In the genomic region with DNA sequence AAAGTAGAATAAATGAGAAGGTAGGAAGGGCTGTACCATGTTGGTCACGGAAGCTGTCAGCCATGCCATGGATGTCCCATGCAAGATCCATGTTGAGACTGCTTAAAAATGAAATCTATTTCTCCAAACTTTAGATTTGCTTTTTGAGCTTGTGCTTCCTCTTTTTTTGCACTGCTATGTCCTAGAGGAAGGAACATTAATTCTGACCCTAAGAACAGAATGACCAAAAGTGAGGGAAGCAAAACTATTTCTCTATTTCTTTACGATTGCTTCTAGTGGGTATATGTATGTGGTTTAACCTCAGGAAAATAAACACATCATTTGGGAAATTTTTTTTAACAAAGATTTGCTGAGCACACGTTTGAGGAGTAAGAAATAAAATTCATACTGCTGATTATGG, we compare ENCODE assay signal across 14 cellular contexts.
A peak's percentile ranks its signal among the peaks of the same experiment; 100 is the strongest.
DNase-seq lines count a peak whose midpoint lies in the region; ATAC-seq and TF ChIP-seq lines count a peak whose summit lies in the region.
"Had no signal": no experiment of that assay in that cellular context is flagged by ENCODE, and none has a peak within 500 bp of the region (broad histone marks: within the 10 kb centered on the region; RNA-seq: fewer than 3 reads in every experiment).

No MANE protein-coding gene starts in this region.

- H3K27me3 Mint-ChIP-seq in CD4-positive, alpha-beta memory T cell: no peaks in the 10 kb centered on the region
- no peaks in the 10 kb centered on the region for H3K27me3 Mint-ChIP-seq in activated naive CD8-positive, alpha-beta T cell treated with anti-CD3 and anti-CD28 coated beads for 36 hours
- H3K27me3 Mint-ChIP-seq in naive thymus-derived CD8-positive, alpha-beta T cell: no peaks in the 10 kb centered on the region
- H3K27me3 Mint-ChIP-seq: naive B cell had no signal

- no peaks in the 10 kb centered on the region for H3K27me3 ChIP-seq in CD4-positive, alpha-beta memory T cell (ENCODE audit: insufficient read depth, low read length)

- H3K27ac Mint-ChIP-seq in CD4-positive, alpha-beta memory T cell: peak overlapping the region; percentile 20 to 91 (median 66)
- H3K27ac Mint-ChIP-seq in activated naive CD8-positive, alpha-beta T cell treated with anti-CD3 and anti-CD28 coated beads for 36 hours: peak overlapping the region; percentile 69
- peak overlapping the region in 7 of 10 donors; percentile 1 to 83 (median 54) for H3K27ac Mint-ChIP-seq in naive thymus-derived CD8-positive, alpha-beta T cell

- H3K4me3 ChIP-seq in CD4-positive, alpha-beta memory T cell (ENCODE audit: low read length in 2 of 2): no peak overlapping the region
- H3K4me3 ChIP-seq in NB4 (ENCODE audit: low read depth, low read length): no peak overlapping the region

- H3K36me3 ChIP-seq in CD4-positive, alpha-beta memory T cell (ENCODE audit: insufficient read depth, low read length): peaks cover 42% of the 10 kb centered on the region

- TF ChIP-seq POLR2A in NB4 (IDR thresholded peaks at IDR 0.05; ENCODE audit: extremely low read depth, insufficient read length): no peak

- no peak overlapping the region for H3K27ac ChIP-seq in CD4-positive, alpha-beta memory T cell (ENCODE audit: low read depth, low read length)
- H3K27ac ChIP-seq: epithelial cell of prostate had no signal

- peaks cover 46 to 76% of the 10 kb centered on the region in 2 donors for H3K36me3 Mint-ChIP-seq in CD4-positive, alpha-beta memory T cell
- H3K36me3 Mint-ChIP-seq in activated naive CD8-positive, alpha-beta T cell treated with anti-CD3 and anti-CD28 coated beads for 36 hours: peaks cover 44% of the 10 kb centered on the region
- H3K36me3 Mint-ChIP-seq in naive thymus-derived CD8-positive, alpha-beta T cell: peaks cover 5 to 77% (median 26%) of the 10 kb centered on the region in 3 donors

- H3K4me1 ChIP-seq in CD4-positive, alpha-beta memory T cell (ENCODE audit: insufficient read depth, low read length): peaks cover 11% of the 10 kb centered on the region

- H3K4me1 Mint-ChIP-seq in CD4-positive, alpha-beta memory T cell: peaks cover 23 to 65% (median 29%) of the 10 kb centered on the region in 4 donors
- peaks cover 25% of the 10 kb centered on the region for H3K4me1 Mint-ChIP-seq in activated naive CD8-positive, alpha-beta T cell treated with anti-CD3 and anti-CD28 coated beads for 36 hours
- H3K4me1 Mint-ChIP-seq in naive thymus-derived CD8-positive, alpha-beta T cell: peaks cover 5 to 39% (median 26%) of the 10 kb centered on the region in 4 donors

- H3K4me3 Mint-ChIP-seq in CD4-positive, alpha-beta memory T cell: peak overlapping the region in 5 of 8 donors; percentile 50 to 75 (median 68)
- no peak overlapping the region for H3K4me3 Mint-ChIP-seq in activated naive CD8-positive, alpha-beta T cell treated with anti-CD3 and anti-CD28 coated beads for 36 hours
- no peak overlapping the region for H3K4me3 Mint-ChIP-seq in naive thymus-derived CD8-positive, alpha-beta T cell

- POLR2A ChIA-PET in CD4-positive, alpha-beta memory T cell (lab: Charles Lee; ENCODE audit: partially characterized antibody): interaction anchor here (0.6 to 1.7 kb wide), 4 partner anchors 20 to 42 kb away, joined by 3 to 11 read pairs (median 6); no protein-coding TSS in a partner anchor
- POLR2A ChIA-PET in naive thymus-derived CD8-positive, alpha-beta T cell (lab: Charles Lee): interaction anchor here (0.6 to 1.6 kb wide), 3 partner anchors 32 to 82 kb away, joined by 3 to 7 read pairs (median 3); no protein-coding TSS in a partner anchor

- no peaks in the 10 kb centered on the region for H3K9me3 ChIP-seq in CD4-positive, alpha-beta memory T cell (ENCODE audit: control insufficient read depth in 1 of 2, low read length in 2 of 2)

- H3K9me3 Mint-ChIP-seq in CD4-positive, alpha-beta memory T cell: no peaks in the 10 kb centered on the region
- H3K9me3 Mint-ChIP-seq in activated naive CD8-positive, alpha-beta T cell treated with anti-CD3 and anti-CD28 coated beads for 36 hours: no peaks in the 10 kb centered on the region
- H3K9me3 Mint-ChIP-seq in naive thymus-derived CD8-positive, alpha-beta T cell: no peaks in the 10 kb centered on the region
- H3K9me3 Mint-ChIP-seq: naive B cell had no signal

- CTCF ChIA-PET in CD4-positive, alpha-beta memory T cell (lab: Charles Lee; ENCODE audit: partially characterized antibody): interaction anchor here (0.9 to 1.2 kb wide), 2 partner anchors 35 to 53 kb away, joined by 3 to 6 read pairs; no protein-coding TSS in a partner anchor

- TF ChIP-seq CTCF in NB4 (IDR thresholded peaks at IDR 0.05; ENCODE audit: low read depth, low read length): no peak

- no peak for DNase-seq in CD4-positive, alpha-beta memory T cell
- DNase-seq in NB4 (ENCODE audit: low read depth) (peak; percentile 33), NCI-H748 treated with DMSO at 0.1 percent for 48 hours (lab: John Stamatoyannopoulos, UW) (no peak), 8988T (no peak), NCI-H69 (lab: John Stamatoyannopoulos, UW) (no peak)
- no peak for DNase-seq in activated naive CD8-positive, alpha-beta T cell treated with anti-CD3 and anti-CD28 coated beads for 36 hours
- no peak for DNase-seq in naive thymus-derived CD8-positive, alpha-beta T cell
- DNase-seq: activated CD4-positive, alpha-beta T cell treated with anti-CD3 and anti-CD28 coated beads, Interleukin-2, amount 50 U/mL, for 1 hour; left cardiac atrium; naive B cell; NCI-H1092; retina; stimulated activated CD4-positive, alpha-beta T cell treated with anti-CD3 and anti-CD28 coated beads, Interleukin-4, amount 100 ng/mL, for 1 hour had no signal

- intact Hi-C loops in CD4-positive, alpha-beta memory T cell (cut with micrococcal nuclease): loop anchor here (5.0 kb wide), 1 partner anchor 37 kb away; no protein-coding TSS in a partner anchor

- no peak for ATAC-seq in naive thymus-derived CD8-positive, alpha-beta T cell

Comparison
In these comparisons a context has a peak if more than half of its experiments do, and no peak if none do; other contexts are left out.
1. H3K4me3 Mint-ChIP-seq: peak in CD4-positive, alpha-beta memory T cell (5 of 8); none in activated naive CD8-positive, alpha-beta T cell treated with anti-CD3 and anti-CD28 coated beads for 36 hours (single experiment) and naive thymus-derived CD8-positive, alpha-beta T cell (0 of 10).
2. Peak in every context shown above with its lines, with median percentiles within 50 percentile points of each other: H3K27ac Mint-ChIP-seq.